13 cellular contexts compared by ENCODE assay signal in the genomic region with DNA sequence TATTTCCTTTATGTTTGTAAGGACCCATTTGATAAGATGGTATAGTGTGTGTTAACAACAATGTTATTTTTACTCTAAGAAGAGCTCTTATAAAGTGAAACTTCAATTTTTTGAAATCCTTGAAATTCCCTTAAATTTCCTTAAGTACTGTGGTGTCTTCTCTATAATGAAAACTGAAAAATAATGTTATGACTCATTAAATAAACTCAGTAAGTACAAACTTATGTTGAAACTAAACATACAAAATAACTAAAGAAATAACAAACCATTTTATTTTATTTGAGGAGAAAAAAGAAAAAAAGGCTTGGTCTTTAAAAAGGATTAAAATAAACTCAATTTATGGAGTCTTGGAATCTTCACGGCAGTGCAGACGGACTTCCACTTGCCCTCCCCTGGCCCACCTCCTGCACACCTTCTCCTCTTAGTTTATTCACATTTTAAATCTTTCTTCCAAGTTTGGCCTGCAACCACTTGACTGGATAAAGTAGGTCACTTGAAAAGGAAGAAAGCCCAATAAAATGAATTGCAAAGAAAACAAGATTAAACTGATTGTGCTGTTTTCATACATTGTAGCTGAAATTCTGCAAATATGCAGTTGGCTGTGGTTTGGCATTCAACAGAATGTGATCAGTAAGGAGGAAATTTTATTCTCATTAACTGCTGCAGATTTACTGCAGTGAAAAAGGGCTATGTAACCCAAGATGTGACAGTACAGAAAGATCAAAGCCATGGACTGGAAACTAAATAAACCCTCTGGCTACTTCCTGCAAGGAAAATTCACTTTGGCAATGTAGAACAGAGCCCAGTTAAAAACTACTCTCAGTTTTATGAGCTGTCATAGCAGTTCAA. TPM values are rescaled to one million over a fixed set of nuclear protein-coding genes. Genes with fewer than 3 reads are reported as not detected.
A peak's percentile ranks its signal among the peaks of the same experiment; 100 is the strongest.
DNase-seq lines count a peak whose midpoint lies in the region; ATAC-seq and TF ChIP-seq lines count a peak whose summit lies in the region.
"Had no signal": no experiment of that assay in that cellular context is flagged by ENCODE, and none has a peak within 500 bp of the region (broad histone marks: within the 10 kb centered on the region; RNA-seq: fewer than 3 reads in every experiment).

No MANE protein-coding gene starts in this region.

- 56% methylated on average over 2 of the region's 2 CpGs for WGBS in hepatocyte (ENCODE audit: low lambda C conversion rate, missing lambda C conversion rate)

- no peaks in the 10 kb centered on the region for H3K4me1 ChIP-seq in hepatocyte (ENCODE audit: insufficient read depth)
- no peaks in the 10 kb centered on the region for H3K4me1 ChIP-seq in CD4-positive, alpha-beta memory T cell (ENCODE audit: insufficient read depth, low read length)

- intact Hi-C loops in Right ventricle myocardium inferior (cut with DNase I) (no loop called here), cardiac septum (cut with DNase I) (no loop called here)
- intact Hi-C loops in CD4-positive, alpha-beta memory T cell (cut with micrococcal nuclease), result no loop called here

- no peak for ATAC-seq in Right ventricle myocardium inferior
- ATAC-seq in HG03442 (IDR thresholded peaks at IDR 0.05; ENCODE audit: unreplicated experiment), result no peak

- peak; percentile 9 for DNase-seq in Right ventricle myocardium inferior (ENCODE audit: missing footprints)
- no peak for DNase-seq in cardiac septum (ENCODE audit: low spot score)
- DNase-seq in SK-N-MC (ENCODE audit: low read depth, low spot score), result peak; percentile 60
- DNase-seq in hepatocyte (ENCODE audit: low spot score), result peak; percentile 40
- no peak for DNase-seq in type B pancreatic cell (ENCODE audit: extremely low spot score, unreplicated experiment)
- DNase-seq in CD4-positive, alpha-beta memory T cell, result no peak
- DNase-seq in NCI-H1417 treated with DMSO at 0.1 percent for 48 hours (lab: John Stamatoyannopoulos, UW), result no peak
- DNase-seq: activated CD4-positive, alpha-beta T cell treated with anti-CD3 and anti-CD28 coated beads, Interleukin-2, amount 50 U/mL, for 4 hours; Kasumi-1; naive B cell; NCI-H774 had no signal

- H3K9me3 ChIP-seq in SK-N-MC (ENCODE audit: low read depth, low read length) (no peaks in the 10 kb centered on the region), hepatocyte (ENCODE audit: low read depth) (no peaks in the 10 kb centered on the region)
- H3K9me3 ChIP-seq in CD4-positive, alpha-beta memory T cell (ENCODE audit: control insufficient read depth in 1 of 2, low read length in 2 of 2), result no peaks in the 10 kb centered on the region

- H3K4me3 ChIP-seq in SK-N-MC (peak overlapping the region; percentile 37; the same call in 1 of the 2 replicates), hepatocyte (no peak overlapping the region)
- H3K4me3 ChIP-seq in CD4-positive, alpha-beta memory T cell (ENCODE audit: low read length in 2 of 2), result no peak overlapping the region

- peak overlapping the region; percentile 10 for H3K4me3 Mint-ChIP-seq in type B pancreatic cell
- H3K4me3 Mint-ChIP-seq in CD4-positive, alpha-beta memory T cell, result no peak overlapping the region
- H3K4me3 Mint-ChIP-seq: activated naive CD8-positive, alpha-beta T cell; naive B cell had no signal

- H3K27ac ChIP-seq in SK-N-MC (no peak overlapping the region), hepatocyte (no peak overlapping the region)
- no peak overlapping the region for H3K27ac ChIP-seq in CD4-positive, alpha-beta memory T cell (ENCODE audit: low read depth, low read length)

- H3K27me3 ChIP-seq in hepatocyte, result no peaks in the 10 kb centered on the region
- H3K27me3 ChIP-seq in CD4-positive, alpha-beta memory T cell (ENCODE audit: insufficient read depth, low read length), result no peaks in the 10 kb centered on the region

- H4K20me1 ChIP-seq in hepatocyte (ENCODE audit: insufficient read depth, poor library complexity, severe bottlenecking), result no peaks in the 10 kb centered on the region

- peak overlapping the region; percentile 8 for H3K4me2 ChIP-seq in hepatocyte

- no peak for TF ChIP-seq CTCF in hepatocyte (IDR thresholded peaks at IDR 0.05; ENCODE audit: poor library complexity)
- TF ChIP-seq CTCF in type B pancreatic cell (conservative IDR thresholded peaks at IDR 0.05), result no peak

- CTCF ChIA-PET in CD4-positive, alpha-beta memory T cell (lab: Charles Lee; ENCODE audit: partially characterized antibody), result interaction anchor here (1.1 kb wide), 1 partner anchor 13 kb away, joined by 3 read pairs; no protein-coding TSS in a partner anchor

- peaks cover 13% of the 10 kb centered on the region for H3K4me1 Mint-ChIP-seq in type B pancreatic cell (ENCODE audit: unreplicated experiment)
- H3K4me1 Mint-ChIP-seq in CD4-positive, alpha-beta memory T cell, result no peaks in the 10 kb centered on the region
- H3K4me1 Mint-ChIP-seq: naive B cell had no signal

- H3K79me2 ChIP-seq in hepatocyte, result no peaks in the 10 kb centered on the region

- no peaks in the 10 kb centered on the region for H3K9me3 Mint-ChIP-seq in type B pancreatic cell
- no peaks in the 10 kb centered on the region for H3K9me3 Mint-ChIP-seq in CD4-positive, alpha-beta memory T cell
- H3K9me3 Mint-ChIP-seq: naive B cell had no signal

- H3K9ac ChIP-seq in SK-N-MC (ENCODE audit: insufficient read length), result no peak overlapping the region

- no peaks in the 10 kb centered on the region for H3K9me2 ChIP-seq in hepatocyte (replicated peaks; ENCODE audit: insufficient read depth)

- H3K27ac Mint-ChIP-seq in type B pancreatic cell, result peak overlapping the region; percentile 9
- H3K27ac Mint-ChIP-seq in CD4-positive, alpha-beta memory T cell, result no peak overlapping the region
- H3K27ac Mint-ChIP-seq: activated naive CD8-positive, alpha-beta T cell; naive B cell had no signal

- POLR2A ChIA-PET in CD4-positive, alpha-beta memory T cell (lab: Charles Lee; ENCODE audit: partially characterized antibody), result no interaction called here

- no peaks in the 10 kb centered on the region for H3K27me3 Mint-ChIP-seq in type B pancreatic cell
- no peaks in the 10 kb centered on the region for H3K27me3 Mint-ChIP-seq in CD4-positive, alpha-beta memory T cell
- H3K27me3 Mint-ChIP-seq: activated naive CD8-positive, alpha-beta T cell; naive B cell had no signal

- H2AFZ ChIP-seq in hepatocyte, result no peak overlapping the region

- H3K36me3 Mint-ChIP-seq in type B pancreatic cell, result no peaks in the 10 kb centered on the region
- H3K36me3 Mint-ChIP-seq in CD4-positive, alpha-beta memory T cell, result peaks cover 0 to 6% of the 10 kb centered on the region in 2 donors
- H3K36me3 Mint-ChIP-seq: naive B cell had no signal

- H3K36me3 ChIP-seq in SK-N-MC (ENCODE audit: insufficient read depth, low read length), result no peaks in the 10 kb centered on the region
- no peaks in the 10 kb centered on the region for H3K36me3 ChIP-seq in hepatocyte (replicated peaks; ENCODE audit: insufficient read depth, low read depth)
- no peaks in the 10 kb centered on the region for H3K36me3 ChIP-seq in CD4-positive, alpha-beta memory T cell (ENCODE audit: insufficient read depth, low read length)

RNA-seq across cellular contexts. Expression of a gene that starts 48.5 kb away (rescaled TPM):
- total RNA-seq in Right ventricle myocardium inferior (5.6 TPM), cardiac septum (6.7 TPM), hepatocyte (6.6 and 7.7 TPM in 2 replicates), type B pancreatic cell (ENCODE audit: low replicate concordance) (12.4 and 12.6 TPM in 2 replicates)
- 4.4 and 4.9 TPM in 2 replicates for polyA plus RNA-seq in hepatocyte
- 10 to 100 TPM; 23.5 to 24.3 TPM for total RNA-seq in CD4-positive, alpha-beta memory T cell
- 10 to 100 TPM; 14.4 to 15.7 TPM for polyA plus RNA-seq in CD4-positive, alpha-beta memory T cell

Comparison
In these comparisons a context has a peak if more than half of its experiments do, and no peak if none do; other contexts are left out.
1. DNase-seq: peak in Right ventricle myocardium inferior (single experiment), SK-N-MC (single experiment) and hepatocyte (single experiment); none in cardiac septum (single experiment), type B pancreatic cell (single experiment), CD4-positive, alpha-beta memory T cell (0 of 5) and NCI-H1417 treated with DMSO at 0.1 percent for 48 hours (single experiment).